Comparison of ENCODE assay signal across 19 cellular contexts in genomic region chr20:48405909-48406308, GRCh38.
DNase-seq lines count a peak whose midpoint lies in the region; ATAC-seq and TF ChIP-seq lines count a peak whose summit lies in the region.
"Had no signal": no experiment of that assay in that cellular context is flagged by ENCODE, and none has a peak within 500 bp of the region (broad histone marks: within the 10 kb centered on the region; RNA-seq: fewer than 3 reads in every experiment).

No MANE protein-coding gene starts in this region.

- DNase-seq in activated CD4-positive, alpha-beta T cell treated with anti-CD3 and anti-CD28 coated beads for 36 hours, result peak; percentile 14
- no peak for DNase-seq in activated CD4-positive, alpha-beta T cell treated with anti-CD3 and anti-CD28 coated beads, Interleukin-2, amount 10 ng/mL, durations not matched to agents 24 days and 14 days
- DNase-seq in PC-3 (no peak), epithelial cell of proximal tubule (ENCODE audit: low read depth) (no peak), MM.1S (no peak), midbrain (lab: John Stamatoyannopoulos, UW) (no peak)
- DNase-seq in stimulated activated CD8-positive, alpha-beta memory T cell treated with anti-CD3 and anti-CD28 coated beads, Interleukin-7, amount 100 ng/mL, for 48 hours (ENCODE audit: extremely low read depth in 1 of 2, low read depth in 1 of 2), result peak; percentile 6 to 14
- DNase-seq: 8988T; activated CD8-positive, alpha-beta memory T cell treated with anti-CD3 and anti-CD28 coated beads, Interleukin-2, amount 50 U/mL, for 48 hours; DMS79; NCI-H1048; NCI-H2171 treated with DMSO at 0.1 percent for 48 hours had no signal

- H3K9ac ChIP-seq in PC-3 (ENCODE audit: low read length), result no peak overlapping the region
- no peak overlapping the region for H3K9ac ChIP-seq in MM.1S (ENCODE audit: low read length)

- H3F3A ChIP-seq in PC-3 (ENCODE audit: low read length, unreplicated experiment) (no peaks in the 10 kb centered on the region), MM.1S (ENCODE audit: insufficient read depth, low read length) (no peaks in the 10 kb centered on the region)

- intact Hi-C loops in activated CD4-positive, alpha-beta T cell treated with anti-CD3 and anti-CD28 coated beads for 36 hours (cut with DNase I, micrococcal nuclease), result no loop called here
- intact Hi-C loops in activated CD4-positive, alpha-beta T cell treated with anti-CD3 and anti-CD28 coated beads, Interleukin-2, amount 10 ng/mL, durations not matched to agents 24 days and 14 days (cut with micrococcal nuclease), result no loop called here
- intact Hi-C loops in PC-3 (cut with micrococcal nuclease), result no loop called here

- CTCF ChIA-PET in activated CD4-positive, alpha-beta T cell treated with anti-CD3 and anti-CD28 coated beads for 36 hours (lab: Charles Lee), result no interaction called here
- CTCF ChIA-PET in PC-3 (lab: Charles Lee), result interaction anchor here (1.1 kb wide), 1 partner anchor 214 kb away, joined by 3 read pairs; no protein-coding TSS in a partner anchor

- H3K9me3 ChIP-seq in PC-3 (ENCODE audit: low read length), result no peaks in the 10 kb centered on the region
- H3K9me3 ChIP-seq in MM.1S (replicated peaks; ENCODE audit: insufficient read depth, low read length), result no peaks in the 10 kb centered on the region
- H3K9me3 ChIP-seq: tibial nerve had no signal

- H3K4me2 ChIP-seq in PC-3 (ENCODE audit: low read length) (no peak overlapping the region), MM.1S (ENCODE audit: low read depth, low read length) (no peak overlapping the region)

- H3K27me3 ChIP-seq in PC-3 (ENCODE audit: low read length), result peaks cover 94% of the 10 kb centered on the region
- H3K27me3 ChIP-seq in MM.1S (replicated peaks; ENCODE audit: insufficient read depth, low read length), result no peaks in the 10 kb centered on the region
- H3K27me3 ChIP-seq: cardiac muscle cell had no signal

- H3K9me2 ChIP-seq in PC-3 (replicated peaks; ENCODE audit: low read length) (no peaks in the 10 kb centered on the region), MM.1S (replicated peaks; ENCODE audit: insufficient read depth, low read length) (no peaks in the 10 kb centered on the region)

- no peaks in the 10 kb centered on the region for H4K20me1 ChIP-seq in PC-3 (ENCODE audit: low read length)
- H4K20me1 ChIP-seq in MM.1S (ENCODE audit: insufficient read depth, low read length), result no peaks in the 10 kb centered on the region

- H3K9me3 Mint-ChIP-seq in activated CD4-positive, alpha-beta T cell treated with anti-CD3 and anti-CD28 coated beads for 36 hours (ENCODE audit: low read depth), result no peaks in the 10 kb centered on the region
- no peaks in the 10 kb centered on the region for H3K9me3 Mint-ChIP-seq in activated CD4-positive, alpha-beta T cell treated with anti-CD3 and anti-CD28 coated beads, Interleukin-2, amount 10 ng/mL, durations not matched to agents 24 days and 14 days
- H3K9me3 Mint-ChIP-seq: activated naive CD4-positive, alpha-beta T cell treated with anti-CD3 and anti-CD28 coated beads, Interleukin-2, amount 50 U/mL, for 72 hours; T-helper 1 cell treated with Interleukin-12 subunit alpha and Interleukin-12 subunit beta and Interleukin-4 antibody, amounts not matched to agents 30 μg/mL and 1 μg/mL, for 36 hours had no signal

- no peak overlapping the region for H3K4me3 ChIP-seq in PC-3 (ENCODE audit: low read length)
- no peak overlapping the region for H3K4me3 ChIP-seq in epithelial cell of proximal tubule (ENCODE audit: low read depth, low read length)
- no peak overlapping the region for H3K4me3 ChIP-seq in MM.1S (ENCODE audit: low read length)
- H3K4me3 ChIP-seq: cardiac muscle cell, tibial nerve had no signal

- no peak overlapping the region for H3K27ac Mint-ChIP-seq in activated CD4-positive, alpha-beta T cell treated with anti-CD3 and anti-CD28 coated beads for 36 hours
- H3K27ac Mint-ChIP-seq in activated CD4-positive, alpha-beta T cell treated with anti-CD3 and anti-CD28 coated beads, Interleukin-2, amount 10 ng/mL, durations not matched to agents 24 days and 14 days, result no peak overlapping the region
- H3K27ac Mint-ChIP-seq: activated naive CD4-positive, alpha-beta T cell treated with anti-CD3 and anti-CD28 coated beads, Interleukin-2, amount 50 U/mL, for 72 hours; T-helper 1 cell treated with Interleukin-12 subunit alpha and Interleukin-12 subunit beta and Interleukin-4 antibody, amounts not matched to agents 30 μg/mL and 1 μg/mL, for 36 hours had no signal

- H3K27ac ChIP-seq in PC-3 (ENCODE audit: low read length) (no peak overlapping the region), MM.1S (ENCODE audit: low read length) (no peak overlapping the region)
- H3K27ac ChIP-seq: cardiac muscle cell, RWPE1, tibial nerve had no signal

- H3K4me1 Mint-ChIP-seq in activated CD4-positive, alpha-beta T cell treated with anti-CD3 and anti-CD28 coated beads for 36 hours, result no peaks in the 10 kb centered on the region
- no peaks in the 10 kb centered on the region for H3K4me1 Mint-ChIP-seq in activated CD4-positive, alpha-beta T cell treated with anti-CD3 and anti-CD28 coated beads, Interleukin-2, amount 10 ng/mL, durations not matched to agents 24 days and 14 days

- no peaks in the 10 kb centered on the region for H3K36me3 Mint-ChIP-seq in activated CD4-positive, alpha-beta T cell treated with anti-CD3 and anti-CD28 coated beads for 36 hours (ENCODE audit: low read depth)
- H3K36me3 Mint-ChIP-seq in activated CD4-positive, alpha-beta T cell treated with anti-CD3 and anti-CD28 coated beads, Interleukin-2, amount 10 ng/mL, durations not matched to agents 24 days and 14 days (ENCODE audit: low read depth), result no peaks in the 10 kb centered on the region
- H3K36me3 Mint-ChIP-seq: activated naive CD4-positive, alpha-beta T cell treated with anti-CD3 and anti-CD28 coated beads, Interleukin-2, amount 50 U/mL, for 72 hours had no signal

- no peaks in the 10 kb centered on the region for H3K36me3 ChIP-seq in PC-3 (ENCODE audit: low read depth, low read length)
- no peaks in the 10 kb centered on the region for H3K36me3 ChIP-seq in MM.1S (replicated peaks; ENCODE audit: insufficient read depth, low read length)
- H3K36me3 ChIP-seq: cardiac muscle cell, tibial nerve had no signal

- TF ChIP-seq CTCF in PC-3 (conservative IDR thresholded peaks at IDR 0.05; ENCODE audit: low read depth, low read length) (peak; percentile 31; the same call in 1 of the 2 replicates), epithelial cell of proximal tubule (conservative IDR thresholded peaks at IDR 0.05; ENCODE audit: low read depth, low read length) (peak; percentile 17), MM.1S (IDR thresholded peaks at IDR 0.05; ENCODE audit: low read length) (no peak)

- POLR2A ChIA-PET in activated CD4-positive, alpha-beta T cell treated with anti-CD3 and anti-CD28 coated beads for 36 hours (lab: Charles Lee), result no interaction called here
- POLR2A ChIA-PET in PC-3 (lab: Charles Lee; ENCODE audit: unreplicated experiment), result no interaction called here

- H3K4me3 Mint-ChIP-seq in activated CD4-positive, alpha-beta T cell treated with anti-CD3 and anti-CD28 coated beads for 36 hours, result no peak overlapping the region
- H3K4me3 Mint-ChIP-seq in activated CD4-positive, alpha-beta T cell treated with anti-CD3 and anti-CD28 coated beads, Interleukin-2, amount 10 ng/mL, durations not matched to agents 24 days and 14 days, result no peak overlapping the region
- H3K4me3 Mint-ChIP-seq: T-helper 1 cell treated with Interleukin-12 subunit alpha and Interleukin-12 subunit beta and Interleukin-4 antibody, amounts not matched to agents 30 μg/mL and 1 μg/mL, for 36 hours had no signal

- H3K79me2 ChIP-seq in PC-3 (ENCODE audit: low read length), result no peaks in the 10 kb centered on the region
- H3K79me2 ChIP-seq in MM.1S (ENCODE audit: low read length), result no peaks in the 10 kb centered on the region

- H2AFZ ChIP-seq in PC-3 (ENCODE audit: low read length), result no peak overlapping the region
- no peak overlapping the region for H2AFZ ChIP-seq in MM.1S (ENCODE audit: low read length)

- H3K4me1 ChIP-seq in PC-3 (ENCODE audit: insufficient read depth, low read length) (no peaks in the 10 kb centered on the region), MM.1S (ENCODE audit: low read length) (no peaks in the 10 kb centered on the region)

- ATAC-seq in activated CD4-positive, alpha-beta T cell treated with anti-CD3 and anti-CD28 coated beads for 36 hours, result no peak
- ATAC-seq in PC-3, result no peak
- no peak for ATAC-seq in GM18861 (IDR thresholded peaks at IDR 0.05; ENCODE audit: unreplicated experiment)
- ATAC-seq: sciatic nerve had no signal

- BruUV-seq in PC-3 (replicated peaks; lab: Mats Ljungman, UMichigan), result no TSS peak

- H3K27me3 Mint-ChIP-seq in activated CD4-positive, alpha-beta T cell treated with anti-CD3 and anti-CD28 coated beads for 36 hours, result peaks cover 8% of the 10 kb centered on the region
- H3K27me3 Mint-ChIP-seq in activated CD4-positive, alpha-beta T cell treated with anti-CD3 and anti-CD28 coated beads, Interleukin-2, amount 10 ng/mL, durations not matched to agents 24 days and 14 days, result peaks cover 10% of the 10 kb centered on the region

Comparison
In these comparisons a context has a peak if more than half of its experiments do, and no peak if none do; other contexts are left out.
1. DNase-seq: peak in activated CD4-positive, alpha-beta T cell treated with anti-CD3 and anti-CD28 coated beads for 36 hours (single experiment) and stimulated activated CD8-positive, alpha-beta memory T cell treated with anti-CD3 and anti-CD28 coated beads, Interleukin-7, amount 100 ng/mL, for 48 hours (2 of 2); none in activated CD4-positive, alpha-beta T cell treated with anti-CD3 and anti-CD28 coated beads, Interleukin-2, amount 10 ng/mL, durations not matched to agents 24 days and 14 days (single experiment), PC-3 (single experiment), epithelial cell of proximal tubule (single experiment), MM.1S (single experiment) and midbrain (single experiment).